1 cellular context compared by ENCODE assay signal in genomic region chr1:174848593-174849560, GRCh38.
TF ChIP-seq lines count a peak whose summit lies in the region.
"Not testable (repeated sequence)": the region's sequence is repeated elsewhere in the genome, so short reads cannot be mapped to it uniquely, and the experiment has no call there.

No MANE protein-coding gene starts in this region.

TF ChIP-seq in K562, 482 proteins besides CTCF, POLR2A, EP300 and RAD21 (continued from another document and continues in another):
- not testable (repeated sequence) for TF ChIP-seq PBX2 (CRISPR knock-in tag; IDR thresholded peaks at IDR 0.05; ENCODE audit: low read depth); NR2C2 (CRISPR knock-in tag; IDR thresholded peaks at IDR 0.05)
- 0 out of 2 replicates have a peak, but pooled peaks have one; percentile 42 for TF ChIP-seq PBX2 (tag; conservative IDR thresholded peaks at IDR 0.05; ENCODE audit: low read depth)
- TF ChIP-seq NFRKB (IDR thresholded peaks at IDR 0.05; ENCODE audit: low read depth) = peak; percentile 97
- TF ChIP-seq ATF7 (IDR thresholded peaks at IDR 0.05) = 0 out of 2 replicates have a peak, but pooled peaks have one; percentile 45
- peak; percentile 53; the same call in 1 of the 2 replicates for TF ChIP-seq NFE2 (IDR thresholded peaks at IDR 0.05; ENCODE audit: low read depth)
- TF ChIP-seq SUPT5H (IDR thresholded peaks at IDR 0.05) = peak; percentile 75
- TF ChIP-seq HDAC2 (IDR thresholded peaks at IDR 0.05) = peak; percentile 42; the same call in 1 of the 2 replicates
- 0 out of 2 replicates have a peak, but pooled peaks have one; percentile 30 for TF ChIP-seq KAT8 (IDR thresholded peaks at IDR 0.05; ENCODE audit: low read depth)
- peak; percentile 85 for TF ChIP-seq ZNF316 (IDR thresholded peaks at IDR 0.05)
- TF ChIP-seq NR2C2 (tag; IDR thresholded peaks at IDR 0.05) = 0 out of 2 replicates have a peak, but pooled peaks have one; percentile 16
- TF ChIP-seq MAFK (IDR thresholded peaks at IDR 0.05; ENCODE audit: low read length) = 0 out of 2 replicates have a peak, but pooled peaks have one; percentile 37
- peak in 1 of 2 experiments; percentile 69 for TF ChIP-seq AFF1 (IDR thresholded peaks at IDR 0.05; ENCODE audit: low read depth in 1 of 2, partially characterized antibody in 2 of 2)
- TF ChIP-seq NFE2L1 (tag; IDR thresholded peaks at IDR 0.05; ENCODE audit: borderline replicate concordance, low read depth) = peak; percentile 43; the same call in 1 of the 2 replicates
- TF ChIP-seq ZNF318 (IDR thresholded peaks at IDR 0.05; ENCODE audit: borderline replicate concordance in 1 of 2, low read depth in 1 of 2) = 0 out of 4 replicates have a peak, but pooled peaks of 1 of the 2 experiments have one; percentile 29
- peak; percentile 4 to 14; a peak in 2 of 4 replicates for TF ChIP-seq FOXK2 (conservative IDR thresholded peaks at IDR 0.05 in 1 of 2, IDR thresholded peaks at IDR 0.05 in 1 of 2; ENCODE audit: low read depth in 2 of 2)
- TF ChIP-seq ZEB2 (IDR thresholded peaks at IDR 0.05) = peak; percentile 41; the same call in 1 of the 2 replicates
- peak; percentile 67; the same call in 1 of the 2 replicates for TF ChIP-seq EHMT2 (IDR thresholded peaks at IDR 0.05)
- TF ChIP-seq BRD9 (IDR thresholded peaks at IDR 0.05; ENCODE audit: low read depth, partially characterized antibody) = peak; percentile 78
- peak; percentile 67 for TF ChIP-seq CXXC5 (CRISPR knock-in tag; IDR thresholded peaks at IDR 0.05)
- TF ChIP-seq CREB3 (tag; conservative IDR thresholded peaks at IDR 0.05; ENCODE audit: low read depth) = 0 out of 2 replicates have a peak, but pooled peaks have one; percentile 28
- TF ChIP-seq ZNF592 (IDR thresholded peaks at IDR 0.05) = peak; percentile 80
- TF ChIP-seq YY1 (IDR thresholded peaks at IDR 0.05; ENCODE audit: borderline replicate concordance in 1 of 3, control insufficient read depth in 1 of 3, extremely low read depth in 1 of 3, insufficient read depth in 3 of 3, insufficient read length in 1 of 3, insufficient replicate concordance in 2 of 3, low read depth in 1 of 3, low read length in 2 of 3) = peak in 1 of 3 experiments; percentile 55
- TF ChIP-seq EP400 (IDR thresholded peaks at IDR 0.05) = peak; percentile 72
- TF ChIP-seq BRD4 (IDR thresholded peaks at IDR 0.05) = 0 out of 2 replicates have a peak, but pooled peaks have one; percentile 28
